Comparison of ENCODE assay signal across 17 cellular contexts in genomic region chr2:209191139-209191538, GRCh38.
DNase-seq lines count a peak whose midpoint lies in the region; ATAC-seq and TF ChIP-seq lines count a peak whose summit lies in the region.
"Had no signal": no experiment of that assay in that cellular context is flagged by ENCODE, and none has a peak within 500 bp of the region (broad histone marks: within the 10 kb centered on the region; RNA-seq: fewer than 3 reads in every experiment).

No MANE protein-coding gene starts in this region.

- H3K4me1 Mint-ChIP-seq in activated T-cell treated with anti-CD3 and anti-CD28 coated beads, Interleukin-2, amount 50 U/mL, for 24 hours (ENCODE audit: low read depth) = no peaks in the 10 kb centered on the region
- H3K4me1 Mint-ChIP-seq: IgD-negative memory B cell had no signal

- no peak overlapping the region for H3K4me3 ChIP-seq in epithelial cell of esophagus (ENCODE audit: low read length)
- H3K4me3 ChIP-seq: SK-N-MC had no signal

- no peak overlapping the region for H3K27ac Mint-ChIP-seq in activated T-cell treated with anti-CD3 and anti-CD28 coated beads, Interleukin-2, amount 50 U/mL, for 24 hours
- H3K27ac Mint-ChIP-seq: IgD-negative memory B cell had no signal

- H3K4me3 Mint-ChIP-seq in activated T-cell treated with anti-CD3 and anti-CD28 coated beads, Interleukin-2, amount 50 U/mL, for 24 hours = no peak overlapping the region
- H3K4me3 Mint-ChIP-seq: IgD-negative memory B cell had no signal

- DNase-seq in DMS53 (lab: John Stamatoyannopoulos, UW) (peak; percentile 45), DMS53 treated with DMSO at 0.1 percent for 48 hours (lab: John Stamatoyannopoulos, UW; ENCODE audit: unreplicated experiment) (no peak), NCI-H2171 (lab: John Stamatoyannopoulos, UW) (peak; percentile 3), epithelial cell of esophagus (ENCODE audit: low read depth) (peak; percentile 52), renal cortical epithelial cell (ENCODE audit: low read depth) (peak; percentile 4), UCSD-AML1 (lab: John Stamatoyannopoulos, UW; ENCODE audit: unreplicated experiment) (no peak)
- no peak for DNase-seq in activated T-cell treated with anti-CD3 and anti-CD28 coated beads, Interleukin-2, amount 50 U/mL, for 24 hours
- DNase-seq: GF-D8, GOT3, MV-4-11, NCI-H1417 treated with DMSO at 0.1 percent for 48 hours, NCI-H2029, NCI-H524, Right ventricle myocardium superior had no signal

- ATAC-seq in HG03521 (IDR thresholded peaks at IDR 0.05; ENCODE audit: unreplicated experiment) = no peak

- H3K27me3 Mint-ChIP-seq in activated T-cell treated with anti-CD3 and anti-CD28 coated beads, Interleukin-2, amount 50 U/mL, for 24 hours = no peaks in the 10 kb centered on the region
- H3K27me3 Mint-ChIP-seq: IgD-negative memory B cell had no signal

- no peak for TF ChIP-seq CTCF in epithelial cell of esophagus (IDR thresholded peaks at IDR 0.05; ENCODE audit: insufficient read depth, low read depth, low read length, missing control alignments)

- no peaks in the 10 kb centered on the region for H3K9me3 Mint-ChIP-seq in activated T-cell treated with anti-CD3 and anti-CD28 coated beads, Interleukin-2, amount 50 U/mL, for 24 hours

- no peaks in the 10 kb centered on the region for H3K36me3 Mint-ChIP-seq in activated T-cell treated with anti-CD3 and anti-CD28 coated beads, Interleukin-2, amount 50 U/mL, for 24 hours (ENCODE audit: low read depth)
- H3K36me3 Mint-ChIP-seq: IgD-negative memory B cell had no signal

Comparison
In these comparisons a context has a peak if more than half of its experiments do, and no peak if none do; other contexts are left out.
1. DNase-seq: peak in DMS53 (single experiment), NCI-H2171 (single experiment), epithelial cell of esophagus (single experiment) and renal cortical epithelial cell (single experiment); none in DMS53 treated with DMSO at 0.1 percent for 48 hours (single experiment), activated T-cell treated with anti-CD3 and anti-CD28 coated beads, Interleukin-2, amount 50 U/mL, for 24 hours (single experiment) and UCSD-AML1 (single experiment).